ENCODE assay signal across 12 cellular contexts in genomic region chr6:347232-347631, GRCh38. TPM values are rescaled to one million over a fixed set of nuclear protein-coding genes. Genes with fewer than 3 reads are reported as not detected.
DNase-seq lines count a peak whose midpoint lies in the region; ATAC-seq and TF ChIP-seq lines count a peak whose summit lies in the region.
"Had no signal": no experiment of that assay in that cellular context is flagged by ENCODE, and none has a peak within 500 bp of the region (broad histone marks: within the 10 kb centered on the region; RNA-seq: fewer than 3 reads in every experiment).

No MANE protein-coding gene starts in this region.

- no peak overlapping the region for H3K4me3 ChIP-seq in transverse colon
- H3K4me3 ChIP-seq: GM23338 had no signal

- H3K27me3 ChIP-seq in transverse colon, result no peaks in the 10 kb centered on the region

- H3K9me3 ChIP-seq in transverse colon, result no peaks in the 10 kb centered on the region

- in situ Hi-C loops in transverse colon (cut with MboI; ENCODE audit: low pct_ligation_motif_present in 1 of 4, low pct_unique_long_range_greater_than_20kb in 1 of 4, low sequenced_read_pairs in 3 of 4), result no loop called here

- intact Hi-C loops in transverse colon (cut with DNase I; ENCODE audit: low total_unique reads), result no loop called here
- intact Hi-C loops in activated CD4-positive, alpha-beta T cell treated with anti-CD3 and anti-CD28 coated beads, Interleukin-2, amount 10 ng/mL, durations not matched to agents 24 days and 14 days (cut with micrococcal nuclease), result no loop called here

- H3K4me1 Mint-ChIP-seq in activated CD4-positive, alpha-beta T cell treated with anti-CD3 and anti-CD28 coated beads, Interleukin-2, amount 10 ng/mL, durations not matched to agents 24 days and 14 days, result peaks cover under 1% of the 10 kb centered on the region
- H3K4me1 Mint-ChIP-seq: neural crest cell had no signal

- 84 to 92% methylated on average over 4 of the region's 4 CpGs for WGBS in transverse colon (ENCODE audit: low coverage in 1 of 2), 2 donors

- no peaks in the 10 kb centered on the region for H3K9me3 Mint-ChIP-seq in activated CD4-positive, alpha-beta T cell treated with anti-CD3 and anti-CD28 coated beads, Interleukin-2, amount 10 ng/mL, durations not matched to agents 24 days and 14 days
- H3K9me3 Mint-ChIP-seq: T-helper 2 cell treated with Interferon-gamma antibody and Interleukin-4, amounts not matched to agents 5 μg/mL and 100 μg/mL, for 36 hours had no signal

- no peak for TF ChIP-seq CTCF in transverse colon (IDR thresholded peaks at IDR 0.05)

- H3K4me1 ChIP-seq in transverse colon, result no peaks in the 10 kb centered on the region

- DNase-seq in transverse colon, result peak; percentile 60
- no peak for DNase-seq in SK-N-DZ (ENCODE audit: low spot score)
- no peak for DNase-seq in activated CD4-positive, alpha-beta T cell treated with anti-CD3 and anti-CD28 coated beads, Interleukin-2, amount 10 ng/mL, durations not matched to agents 24 days and 14 days
- DNase-seq in hypothalamus (lab: John Stamatoyannopoulos, UW), result no peak
- DNase-seq in SHP77 (lab: John Stamatoyannopoulos, UW), result no peak
- DNase-seq: substantia nigra had no signal

- no peak for TF ChIP-seq EP300 in transverse colon (IDR thresholded peaks at IDR 0.05; ENCODE audit: low read depth)

- peak; percentile 44 for TF ChIP-seq POLR2A in GM19099 (IDR thresholded peaks at IDR 0.05; ENCODE audit: extremely low read depth, insufficient read length, low read depth)
- no peak for TF ChIP-seq POLR2A in transverse colon (IDR thresholded peaks at IDR 0.05)

- no peaks in the 10 kb centered on the region for H3K27me3 Mint-ChIP-seq in activated CD4-positive, alpha-beta T cell treated with anti-CD3 and anti-CD28 coated beads, Interleukin-2, amount 10 ng/mL, durations not matched to agents 24 days and 14 days

- no peak overlapping the region for H3K4me3 Mint-ChIP-seq in activated CD4-positive, alpha-beta T cell treated with anti-CD3 and anti-CD28 coated beads, Interleukin-2, amount 10 ng/mL, durations not matched to agents 24 days and 14 days
- H3K4me3 Mint-ChIP-seq: GM23338; neural crest cell; T-helper 2 cell treated with Interferon-gamma antibody and Interleukin-4, amounts not matched to agents 5 μg/mL and 100 μg/mL, for 36 hours had no signal

- H3K36me3 ChIP-seq in transverse colon, result peaks cover 0 to 4% (median 0%) of the 10 kb centered on the region in 4 donors

- H3K36me3 Mint-ChIP-seq in activated CD4-positive, alpha-beta T cell treated with anti-CD3 and anti-CD28 coated beads, Interleukin-2, amount 10 ng/mL, durations not matched to agents 24 days and 14 days (ENCODE audit: low read depth), result peaks cover 8% of the 10 kb centered on the region

- no peak overlapping the region for H3K27ac Mint-ChIP-seq in activated CD4-positive, alpha-beta T cell treated with anti-CD3 and anti-CD28 coated beads, Interleukin-2, amount 10 ng/mL, durations not matched to agents 24 days and 14 days
- H3K27ac Mint-ChIP-seq: GM23338; T-helper 2 cell treated with Interferon-gamma antibody and Interleukin-4, amounts not matched to agents 5 μg/mL and 100 μg/mL, for 36 hours had no signal

- ATAC-seq in HG02610 (IDR thresholded peaks at IDR 0.05; ENCODE audit: unreplicated experiment), result peak; percentile 87
- peak; percentile 80 for ATAC-seq in HG03432 (IDR thresholded peaks at IDR 0.05; ENCODE audit: unreplicated experiment)
- ATAC-seq: GM23338 had no signal

- H3K27ac ChIP-seq in transverse colon, result no peak overlapping the region

RNA-seq across cellular contexts. Expression of gene IRF4, which starts 44.3 kb away (rescaled TPM):
- 10 to 100 TPM in 1 of 4 donors, 1 to 10 TPM in 2, under 1 TPM in 1; 0.40 to 18.4 (median 4.3) TPM for total RNA-seq in transverse colon
- not detected in 2 replicates for polyA plus RNA-seq in SK-N-DZ (2014; cell fraction: cytosol; rRNA removed)
- not detected in 2 replicates for polyA plus RNA-seq in SK-N-DZ (2014; cell fraction: nucleus; rRNA removed)
- 831 and 846 TPM in 2 replicates for total RNA-seq in activated CD4-positive, alpha-beta T cell treated with anti-CD3 and anti-CD28 coated beads, Interleukin-2, amount 10 ng/mL, durations not matched to agents 24 days and 14 days

RNA-seq across cellular contexts. Expression of gene DUSP22, which starts 54.9 kb away (rescaled TPM):
- total RNA-seq in transverse colon, result 100 to 1,000 TPM in 1 of 4 donors, 10 to 100 TPM in 3; 35.4 to 213 (median 49.5) TPM
- 13.9 and 17.0 TPM in 2 replicates for polyA plus RNA-seq in SK-N-DZ (2014; cell fraction: cytosol; rRNA removed)
- polyA plus RNA-seq in SK-N-DZ (2014; cell fraction: nucleus; rRNA removed), result 14.2 and 18.0 TPM in 2 replicates
- total RNA-seq in activated CD4-positive, alpha-beta T cell treated with anti-CD3 and anti-CD28 coated beads, Interleukin-2, amount 10 ng/mL, durations not matched to agents 24 days and 14 days, result 22.5 and 24.0 TPM in 2 replicates

Comparison
In these comparisons a context has a peak if more than half of its experiments do, and no peak if none do; other contexts are left out.
1. RNA of gene IRF4, which starts 44.3 kb away (total RNA-seq): 831 to 846 TPM in activated CD4-positive, alpha-beta T cell treated with anti-CD3 and anti-CD28 coated beads, Interleukin-2, amount 10 ng/mL, durations not matched to agents 24 days and 14 days; 0.40 to 18.4 TPM in transverse colon; every median in the first group is over 10 times any median in the second.